Comparison of ENCODE assay signal across 17 cellular contexts in genomic region chr14:88181072-88181471, GRCh38.
DNase-seq lines count a peak whose midpoint lies in the region; ATAC-seq and TF ChIP-seq lines count a peak whose summit lies in the region.
"Had no signal": no experiment of that assay in that cellular context is flagged by ENCODE, and none has a peak within 500 bp of the region (broad histone marks: within the 10 kb centered on the region; RNA-seq: fewer than 3 reads in every experiment).

No MANE protein-coding gene starts in this region.

- no peaks in the 10 kb centered on the region for H3K9me2 ChIP-seq in PC-3 (replicated peaks; ENCODE audit: low read length)

- no peaks in the 10 kb centered on the region for H3K36me3 ChIP-seq in PC-3 (ENCODE audit: low read depth, low read length)
- H3K36me3 ChIP-seq: left lung, thoracic aorta had no signal

- H4K20me1 ChIP-seq in PC-3 (ENCODE audit: low read length), result no peaks in the 10 kb centered on the region

- no peak overlapping the region for H3K4me3 ChIP-seq in PC-3 (ENCODE audit: low read length)
- H3K4me3 ChIP-seq: GM23248, left lung, thoracic aorta had no signal

- TF ChIP-seq CTCF in PC-3 (conservative IDR thresholded peaks at IDR 0.05; ENCODE audit: low read depth, low read length) (no peak), GM10248 (IDR thresholded peaks at IDR 0.05; ENCODE audit: control extremely low read depth, extremely low read depth, low read depth, missing control alignments) (no peak)

- peak; percentile 79 for ATAC-seq in activated naive CD8-positive, alpha-beta T cell treated with anti-CD3 and anti-CD28 coated beads, Interleukin-2, amount 10 ng/mL, durations not matched to agents 7 days and 5 days (ENCODE audit: low read depth)
- ATAC-seq in activated naive CD8-positive, alpha-beta T cell treated with anti-CD3 and anti-CD28 coated beads, Interleukin-2, amount 50 U/mL, for 24 hours, result no peak
- ATAC-seq in GM21723 (IDR thresholded peaks at IDR 0.05; ENCODE audit: unreplicated experiment) (peak; percentile 54), PC-3 (peak; percentile 43; the same call in 1 of the 2 replicates)
- ATAC-seq in stimulated activated effector memory CD8-positive, alpha-beta T cell treated with anti-CD3 and anti-CD28 coated beads, Interleukin-12 subunit alpha, Interleukin-12 subunit beta, amount 100 ng/mL, for 72 hours, result peak; percentile 83
- ATAC-seq: left lung, sciatic nerve had no signal

- no peak for DNase-seq in activated naive CD8-positive, alpha-beta T cell treated with anti-CD3 and anti-CD28 coated beads, Interleukin-2, amount 10 ng/mL, durations not matched to agents 7 days and 5 days
- DNase-seq in activated naive CD8-positive, alpha-beta T cell treated with anti-CD3 and anti-CD28 coated beads, Interleukin-2, amount 50 U/mL, for 24 hours, result no peak
- DNase-seq in PC-3, result peak; percentile 25
- DNase-seq in stimulated activated effector memory CD8-positive, alpha-beta T cell treated with anti-CD3 and anti-CD28 coated beads, Interleukin-12 subunit alpha, Interleukin-12 subunit beta, amount 100 ng/mL, for 72 hours (ENCODE audit: low spot score in 2 of 2), result no peak
- DNase-seq in NCI-H1436 (lab: John Stamatoyannopoulos, UW), result no peak
- no peak for DNase-seq in activated CD4-positive, alpha-beta T cell treated with anti-CD3 and anti-CD28 coated beads, Interleukin-2, amount 10 ng/mL, durations not matched to agents 7 days and 5 days
- DNase-seq in GM10248 (ENCODE audit: extremely low spot score), result no peak
- DNase-seq: activated CD8-positive, alpha-beta memory T cell treated with anti-CD3 and anti-CD28 coated beads for 24 hours; activated effector memory CD4-positive, alpha-beta T cell treated with Interleukin-2 at 50 U/mL for 16 hours; GM23248; left lung; NCI-H2081; NCI-H524 treated with DMSO at 0.1 percent for 48 hours; stimulated activated CD4-positive, alpha-beta T cell treated with anti-CD3 and anti-CD28 coated beads, Interleukin-2, amount 100 ng/mL, for 48 hours had no signal

- H3K9me3 ChIP-seq in PC-3 (ENCODE audit: low read length), result no peaks in the 10 kb centered on the region
- H3K9me3 ChIP-seq: left lung, thoracic aorta had no signal

- H3K27ac Mint-ChIP-seq in activated naive CD8-positive, alpha-beta T cell treated with anti-CD3 and anti-CD28 coated beads, Interleukin-2, amount 10 ng/mL, durations not matched to agents 7 days and 5 days, result peak overlapping the region; percentile 18
- H3K27ac Mint-ChIP-seq in activated naive CD8-positive, alpha-beta T cell treated with anti-CD3 and anti-CD28 coated beads, Interleukin-2, amount 50 U/mL, for 24 hours, result no peak overlapping the region
- no peak overlapping the region for H3K27ac Mint-ChIP-seq in stimulated activated effector memory CD8-positive, alpha-beta T cell treated with anti-CD3 and anti-CD28 coated beads, Interleukin-12 subunit alpha, Interleukin-12 subunit beta, amount 100 ng/mL, for 72 hours
- no peak overlapping the region for H3K27ac Mint-ChIP-seq in activated CD4-positive, alpha-beta T cell treated with anti-CD3 and anti-CD28 coated beads, Interleukin-2, amount 10 ng/mL, durations not matched to agents 7 days and 5 days

- no peaks in the 10 kb centered on the region for H3F3A ChIP-seq in PC-3 (ENCODE audit: low read length, unreplicated experiment)

- CTCF ChIA-PET in PC-3 (lab: Charles Lee), result interaction anchor here (0.8 kb wide), 1 partner anchor 8 kb away, joined by 3 read pairs; no protein-coding TSS in a partner anchor
- CTCF ChIA-PET in activated CD4-positive, alpha-beta T cell treated with anti-CD3 and anti-CD28 coated beads, Interleukin-2, amount 10 ng/mL, durations not matched to agents 7 days and 5 days (lab: Charles Lee), result interaction anchor here (0.9 to 1.1 kb wide), 2 partner anchors 11 to 15 kb away, joined by 3 read pairs; no protein-coding TSS in a partner anchor
- CTCF ChIA-PET in GM10248 (lab: Yijun Ruan, JAX), result interaction anchor here (1.7 to 4.8 kb wide), 3 partner anchors 8 to 236 kb away, joined by 3 to 36 read pairs (median 5); no protein-coding TSS in a partner anchor

- no TSS peak for BruUV-seq in PC-3 (replicated peaks; lab: Mats Ljungman, UMichigan)

- H3K27ac ChIP-seq in PC-3 (ENCODE audit: low read length), result no peak overlapping the region
- H3K27ac ChIP-seq: GM23248, left lung, thoracic aorta had no signal

- peaks cover 5% of the 10 kb centered on the region for H3K4me1 Mint-ChIP-seq in activated naive CD8-positive, alpha-beta T cell treated with anti-CD3 and anti-CD28 coated beads, Interleukin-2, amount 10 ng/mL, durations not matched to agents 7 days and 5 days
- peaks cover 2% of the 10 kb centered on the region for H3K4me1 Mint-ChIP-seq in activated naive CD8-positive, alpha-beta T cell treated with anti-CD3 and anti-CD28 coated beads, Interleukin-2, amount 50 U/mL, for 24 hours
- H3K4me1 Mint-ChIP-seq in stimulated activated effector memory CD8-positive, alpha-beta T cell treated with anti-CD3 and anti-CD28 coated beads, Interleukin-12 subunit alpha, Interleukin-12 subunit beta, amount 100 ng/mL, for 72 hours, result peaks cover 10% of the 10 kb centered on the region
- peaks cover 12% of the 10 kb centered on the region for H3K4me1 Mint-ChIP-seq in activated CD4-positive, alpha-beta T cell treated with anti-CD3 and anti-CD28 coated beads, Interleukin-2, amount 10 ng/mL, durations not matched to agents 7 days and 5 days

- peak overlapping the region; percentile 14; the same call in 1 of the 2 replicates for H2AFZ ChIP-seq in PC-3 (ENCODE audit: low read length)
- H2AFZ ChIP-seq: GM23248 had no signal

- H3K27me3 ChIP-seq in PC-3 (ENCODE audit: low read length), result no peaks in the 10 kb centered on the region

- H3K4me2 ChIP-seq in PC-3 (ENCODE audit: low read length), result no peak overlapping the region

- intact Hi-C loops in PC-3 (cut with micrococcal nuclease), result no loop called here

- peak overlapping the region; percentile 39 for H3K4me3 Mint-ChIP-seq in activated naive CD8-positive, alpha-beta T cell treated with anti-CD3 and anti-CD28 coated beads, Interleukin-2, amount 10 ng/mL, durations not matched to agents 7 days and 5 days
- H3K4me3 Mint-ChIP-seq in activated naive CD8-positive, alpha-beta T cell treated with anti-CD3 and anti-CD28 coated beads, Interleukin-2, amount 50 U/mL, for 24 hours, result no peak overlapping the region
- no peak overlapping the region for H3K4me3 Mint-ChIP-seq in stimulated activated effector memory CD8-positive, alpha-beta T cell treated with anti-CD3 and anti-CD28 coated beads, Interleukin-12 subunit alpha, Interleukin-12 subunit beta, amount 100 ng/mL, for 72 hours
- no peak overlapping the region for H3K4me3 Mint-ChIP-seq in activated CD4-positive, alpha-beta T cell treated with anti-CD3 and anti-CD28 coated beads, Interleukin-2, amount 10 ng/mL, durations not matched to agents 7 days and 5 days

- H3K79me2 ChIP-seq in PC-3 (ENCODE audit: low read length), result no peaks in the 10 kb centered on the region

- 0 out of 2 replicates have a peak, but pooled peaks cover 3% of the 10 kb centered on the region for H3K4me1 ChIP-seq in PC-3 (ENCODE audit: insufficient read depth, low read length)
- H3K4me1 ChIP-seq: left lung had no signal

- H3K27me3 Mint-ChIP-seq in activated naive CD8-positive, alpha-beta T cell treated with anti-CD3 and anti-CD28 coated beads, Interleukin-2, amount 10 ng/mL, durations not matched to agents 7 days and 5 days, result peaks cover 2% of the 10 kb centered on the region
- H3K27me3 Mint-ChIP-seq in activated naive CD8-positive, alpha-beta T cell treated with anti-CD3 and anti-CD28 coated beads, Interleukin-2, amount 50 U/mL, for 24 hours, result peaks cover 1% of the 10 kb centered on the region
- H3K27me3 Mint-ChIP-seq in activated CD4-positive, alpha-beta T cell treated with anti-CD3 and anti-CD28 coated beads, Interleukin-2, amount 10 ng/mL, durations not matched to agents 7 days and 5 days, result no peaks in the 10 kb centered on the region

- no peak overlapping the region for H3K9ac ChIP-seq in PC-3 (ENCODE audit: low read length)
- H3K9ac ChIP-seq: GM23248 had no signal

- H3K36me3 Mint-ChIP-seq in activated naive CD8-positive, alpha-beta T cell treated with anti-CD3 and anti-CD28 coated beads, Interleukin-2, amount 10 ng/mL, durations not matched to agents 7 days and 5 days, result no peaks in the 10 kb centered on the region
- no peaks in the 10 kb centered on the region for H3K36me3 Mint-ChIP-seq in activated naive CD8-positive, alpha-beta T cell treated with anti-CD3 and anti-CD28 coated beads, Interleukin-2, amount 50 U/mL, for 24 hours (ENCODE audit: low read depth)
- no peaks in the 10 kb centered on the region for H3K36me3 Mint-ChIP-seq in stimulated activated effector memory CD8-positive, alpha-beta T cell treated with anti-CD3 and anti-CD28 coated beads, Interleukin-12 subunit alpha, Interleukin-12 subunit beta, amount 100 ng/mL, for 72 hours
- no peaks in the 10 kb centered on the region for H3K36me3 Mint-ChIP-seq in activated CD4-positive, alpha-beta T cell treated with anti-CD3 and anti-CD28 coated beads, Interleukin-2, amount 10 ng/mL, durations not matched to agents 7 days and 5 days (ENCODE audit: low read depth)

- POLR2A ChIA-PET in activated naive CD8-positive, alpha-beta T cell treated with anti-CD3 and anti-CD28 coated beads, Interleukin-2, amount 10 ng/mL, durations not matched to agents 7 days and 5 days (lab: Charles Lee), result no interaction called here
- POLR2A ChIA-PET in PC-3 (lab: Charles Lee; ENCODE audit: unreplicated experiment), result no interaction called here
- POLR2A ChIA-PET in activated CD4-positive, alpha-beta T cell treated with anti-CD3 and anti-CD28 coated beads, Interleukin-2, amount 10 ng/mL, durations not matched to agents 7 days and 5 days (lab: Charles Lee), result no interaction called here
- POLR2A ChIA-PET in GM10248 (lab: Yijun Ruan, JAX), result no interaction called here

- no peaks in the 10 kb centered on the region for H3K9me3 Mint-ChIP-seq in activated naive CD8-positive, alpha-beta T cell treated with anti-CD3 and anti-CD28 coated beads, Interleukin-2, amount 10 ng/mL, durations not matched to agents 7 days and 5 days
- H3K9me3 Mint-ChIP-seq in activated naive CD8-positive, alpha-beta T cell treated with anti-CD3 and anti-CD28 coated beads, Interleukin-2, amount 50 U/mL, for 24 hours, result no peaks in the 10 kb centered on the region
- no peaks in the 10 kb centered on the region for H3K9me3 Mint-ChIP-seq in stimulated activated effector memory CD8-positive, alpha-beta T cell treated with anti-CD3 and anti-CD28 coated beads, Interleukin-12 subunit alpha, Interleukin-12 subunit beta, amount 100 ng/mL, for 72 hours
- no peaks in the 10 kb centered on the region for H3K9me3 Mint-ChIP-seq in activated CD4-positive, alpha-beta T cell treated with anti-CD3 and anti-CD28 coated beads, Interleukin-2, amount 10 ng/mL, durations not matched to agents 7 days and 5 days
